Comparison of ENCODE assay signal across 10 cellular contexts in genomic region chr11:22284991-22285390, GRCh38. TPM values are rescaled to one million over a fixed set of nuclear protein-coding genes. Genes with fewer than 3 reads are reported as not detected.
"Had no signal": no experiment of that assay in that cellular context is flagged by ENCODE, and none has a peak within 500 bp of the region (broad histone marks: within the 10 kb centered on the region; RNA-seq: fewer than 3 reads in every experiment).

No MANE protein-coding gene starts in this region.

RNA-seq across cellular contexts. Expression of gene SLC17A6, which starts 53.2 kb away (rescaled TPM):
- total RNA-seq: OCI-LY7, PC-3, PC-9, Peyer's patch, Right ventricle myocardium inferior, Right ventricle myocardium superior, RPMI7951, SJCRH30, SJSA1 had no signal
- polyA plus RNA-seq: SK-N-SH had no signal
